ENCODE assay signal across 2 cellular contexts in the genomic region with DNA sequence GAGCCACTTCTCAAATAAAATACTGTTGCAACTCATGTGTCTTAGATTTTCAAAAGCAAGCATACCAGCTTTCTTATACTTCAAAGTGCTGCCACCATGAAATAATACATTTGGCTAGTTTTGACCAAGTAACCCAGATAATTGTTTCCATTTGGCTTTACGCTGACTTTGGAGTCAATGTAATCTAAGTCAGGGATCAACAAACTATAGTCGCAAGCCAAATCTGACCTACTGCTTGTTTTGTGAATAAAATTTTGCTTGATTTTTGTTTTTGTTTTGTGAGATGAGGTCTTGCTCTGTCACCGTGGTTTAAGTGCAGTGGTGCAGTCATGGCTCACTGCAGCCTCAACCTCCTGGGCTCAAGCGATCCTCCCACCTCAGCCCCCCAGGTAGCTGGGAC.
TF ChIP-seq lines count a peak whose summit lies in the region.

No MANE protein-coding gene starts in this region.

TF ChIP-seq in GM23338, 12 proteins besides CTCF, POLR2A, EP300 and RAD21 (continued from another document):
- TF ChIP-seq, protein P1, sequence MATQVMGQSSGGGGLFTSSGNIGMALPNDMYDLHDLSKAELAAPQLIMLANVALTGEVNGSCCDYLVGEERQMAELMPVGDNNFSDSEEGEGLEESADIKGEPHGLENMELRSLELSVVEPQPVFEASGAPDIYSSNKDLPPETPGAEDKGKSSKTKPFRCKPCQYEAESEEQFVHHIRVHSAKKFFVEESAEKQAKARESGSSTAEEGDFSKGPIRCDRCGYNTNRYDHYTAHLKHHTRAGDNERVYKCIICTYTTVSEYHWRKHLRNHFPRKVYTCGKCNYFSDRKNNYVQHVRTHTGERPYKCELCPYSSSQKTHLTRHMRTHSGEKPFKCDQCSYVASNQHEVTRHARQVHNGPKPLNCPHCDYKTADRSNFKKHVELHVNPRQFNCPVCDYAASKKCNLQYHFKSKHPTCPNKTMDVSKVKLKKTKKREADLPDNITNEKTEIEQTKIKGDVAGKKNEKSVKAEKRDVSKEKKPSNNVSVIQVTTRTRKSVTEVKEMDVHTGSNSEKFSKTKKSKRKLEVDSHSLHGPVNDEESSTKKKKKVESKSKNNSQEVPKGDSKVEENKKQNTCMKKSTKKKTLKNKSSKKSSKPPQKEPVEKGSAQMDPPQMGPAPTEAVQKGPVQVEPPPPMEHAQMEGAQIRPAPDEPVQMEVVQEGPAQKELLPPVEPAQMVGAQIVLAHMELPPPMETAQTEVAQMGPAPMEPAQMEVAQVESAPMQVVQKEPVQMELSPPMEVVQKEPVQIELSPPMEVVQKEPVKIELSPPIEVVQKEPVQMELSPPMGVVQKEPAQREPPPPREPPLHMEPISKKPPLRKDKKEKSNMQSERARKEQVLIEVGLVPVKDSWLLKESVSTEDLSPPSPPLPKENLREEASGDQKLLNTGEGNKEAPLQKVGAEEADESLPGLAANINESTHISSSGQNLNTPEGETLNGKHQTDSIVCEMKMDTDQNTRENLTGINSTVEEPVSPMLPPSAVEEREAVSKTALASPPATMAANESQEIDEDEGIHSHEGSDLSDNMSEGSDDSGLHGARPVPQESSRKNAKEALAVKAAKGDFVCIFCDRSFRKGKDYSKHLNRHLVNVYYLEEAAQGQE (IDR thresholded peaks at IDR 0.05; ENCODE audit: unreplicated experiment): no peak
- TF ChIP-seq, protein P2, sequence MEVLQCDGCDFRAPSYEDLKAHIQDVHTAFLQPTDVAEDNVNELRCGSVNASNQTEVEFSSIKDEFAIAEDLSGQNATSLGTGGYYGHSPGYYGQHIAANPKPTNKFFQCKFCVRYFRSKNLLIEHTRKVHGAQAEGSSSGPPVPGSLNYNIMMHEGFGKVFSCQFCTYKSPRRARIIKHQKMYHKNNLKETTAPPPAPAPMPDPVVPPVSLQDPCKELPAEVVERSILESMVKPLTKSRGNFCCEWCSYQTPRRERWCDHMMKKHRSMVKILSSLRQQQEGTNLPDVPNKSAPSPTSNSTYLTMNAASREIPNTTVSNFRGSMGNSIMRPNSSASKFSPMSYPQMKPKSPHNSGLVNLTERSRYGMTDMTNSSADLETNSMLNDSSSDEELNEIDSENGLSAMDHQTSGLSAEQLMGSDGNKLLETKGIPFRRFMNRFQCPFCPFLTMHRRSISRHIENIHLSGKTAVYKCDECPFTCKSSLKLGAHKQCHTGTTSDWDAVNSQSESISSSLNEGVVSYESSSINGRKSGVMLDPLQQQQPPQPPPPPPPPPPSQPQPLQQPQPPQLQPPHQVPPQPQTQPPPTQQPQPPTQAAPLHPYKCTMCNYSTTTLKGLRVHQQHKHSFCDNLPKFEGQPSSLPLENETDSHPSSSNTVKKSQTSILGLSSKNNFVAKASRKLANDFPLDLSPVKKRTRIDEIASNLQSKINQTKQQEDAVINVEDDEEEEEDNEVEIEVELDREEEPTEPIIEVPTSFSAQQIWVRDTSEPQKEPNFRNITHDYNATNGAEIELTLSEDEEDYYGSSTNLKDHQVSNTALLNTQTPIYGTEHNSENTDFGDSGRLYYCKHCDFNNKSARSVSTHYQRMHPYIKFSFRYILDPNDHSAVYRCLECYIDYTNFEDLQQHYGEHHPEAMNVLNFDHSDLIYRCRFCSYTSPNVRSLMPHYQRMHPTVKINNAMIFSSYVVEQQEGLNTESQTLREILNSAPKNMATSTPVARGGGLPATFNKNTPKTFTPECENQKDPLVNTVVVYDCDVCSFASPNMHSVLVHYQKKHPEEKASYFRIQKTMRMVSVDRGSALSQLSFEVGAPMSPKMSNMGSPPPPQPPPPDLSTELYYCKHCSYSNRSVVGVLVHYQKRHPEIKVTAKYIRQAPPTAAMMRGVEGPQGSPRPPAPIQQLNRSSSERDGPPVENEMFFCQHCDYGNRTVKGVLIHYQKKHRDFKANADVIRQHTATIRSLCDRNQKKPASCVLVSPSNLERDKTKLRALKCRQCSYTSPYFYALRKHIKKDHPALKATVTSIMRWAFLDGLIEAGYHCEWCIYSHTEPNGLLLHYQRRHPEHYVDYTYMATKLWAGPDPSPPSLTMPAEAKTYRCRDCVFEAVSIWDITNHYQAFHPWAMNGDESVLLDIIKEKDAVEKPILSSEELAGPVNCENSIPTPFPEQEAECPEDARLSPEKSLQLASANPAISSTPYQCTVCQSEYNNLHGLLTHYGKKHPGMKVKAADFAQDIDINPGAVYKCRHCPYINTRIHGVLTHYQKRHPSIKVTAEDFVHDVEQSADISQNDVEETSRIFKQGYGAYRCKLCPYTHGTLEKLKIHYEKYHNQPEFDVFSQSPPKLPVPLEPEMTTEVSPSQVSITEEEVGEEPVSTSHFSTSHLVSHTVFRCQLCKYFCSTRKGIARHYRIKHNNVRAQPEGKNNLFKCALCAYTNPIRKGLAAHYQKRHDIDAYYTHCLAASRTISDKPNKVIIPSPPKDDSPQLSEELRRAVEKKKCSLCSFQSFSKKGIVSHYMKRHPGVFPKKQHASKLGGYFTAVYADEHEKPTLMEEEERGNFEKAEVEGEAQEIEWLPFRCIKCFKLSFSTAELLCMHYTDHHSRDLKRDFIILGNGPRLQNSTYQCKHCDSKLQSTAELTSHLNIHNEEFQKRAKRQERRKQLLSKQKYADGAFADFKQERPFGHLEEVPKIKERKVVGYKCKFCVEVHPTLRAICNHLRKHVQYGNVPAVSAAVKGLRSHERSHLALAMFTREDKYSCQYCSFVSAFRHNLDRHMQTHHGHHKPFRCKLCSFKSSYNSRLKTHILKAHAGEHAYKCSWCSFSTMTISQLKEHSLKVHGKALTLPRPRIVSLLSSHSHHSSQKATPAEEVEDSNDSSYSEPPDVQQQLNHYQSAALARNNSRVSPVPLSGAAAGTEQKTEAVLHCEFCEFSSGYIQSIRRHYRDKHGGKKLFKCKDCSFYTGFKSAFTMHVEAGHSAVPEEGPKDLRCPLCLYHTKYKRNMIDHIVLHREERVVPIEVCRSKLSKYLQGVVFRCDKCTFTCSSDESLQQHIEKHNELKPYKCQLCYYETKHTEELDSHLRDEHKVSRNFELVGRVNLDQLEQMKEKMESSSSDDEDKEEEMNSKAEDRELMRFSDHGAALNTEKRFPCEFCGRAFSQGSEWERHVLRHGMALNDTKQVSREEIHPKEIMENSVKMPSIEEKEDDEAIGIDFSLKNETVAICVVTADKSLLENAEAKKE (CRISPR knock-in tag; IDR thresholded peaks at IDR 0.05): no peak
- no peak for TF ChIP-seq NANOG (IDR thresholded peaks at IDR 0.05; ENCODE audit: borderline replicate concordance)
- no peak for TF ChIP-seq EZH2phosphoT487 (IDR thresholded peaks at IDR 0.05; ENCODE audit: unreplicated experiment)
- TF ChIP-seq CREB1 (CRISPR knock-in tag; IDR thresholded peaks at IDR 0.05; ENCODE audit: low read depth): no peak
- TF ChIP-seq STAT1 (IDR thresholded peaks at IDR 0.05; ENCODE audit: unreplicated experiment): no peak
- TF ChIP-seq ZNF331 (CRISPR knock-in tag; IDR thresholded peaks at IDR 0.05; ENCODE audit: low read depth): no peak
- no peak for TF ChIP-seq JUNB (IDR thresholded peaks at IDR 0.05; ENCODE audit: unreplicated experiment)
- no peak for TF ChIP-seq EZH2 (IDR thresholded peaks at IDR 0.05; ENCODE audit: low read depth, unreplicated experiment)
- TF ChIP-seq, protein P3, sequence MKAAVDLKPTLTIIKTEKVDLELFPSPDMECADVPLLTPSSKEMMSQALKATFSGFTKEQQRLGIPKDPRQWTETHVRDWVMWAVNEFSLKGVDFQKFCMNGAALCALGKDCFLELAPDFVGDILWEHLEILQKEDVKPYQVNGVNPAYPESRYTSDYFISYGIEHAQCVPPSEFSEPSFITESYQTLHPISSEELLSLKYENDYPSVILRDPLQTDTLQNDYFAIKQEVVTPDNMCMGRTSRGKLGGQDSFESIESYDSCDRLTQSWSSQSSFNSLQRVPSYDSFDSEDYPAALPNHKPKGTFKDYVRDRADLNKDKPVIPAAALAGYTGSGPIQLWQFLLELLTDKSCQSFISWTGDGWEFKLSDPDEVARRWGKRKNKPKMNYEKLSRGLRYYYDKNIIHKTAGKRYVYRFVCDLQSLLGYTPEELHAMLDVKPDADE (IDR thresholded peaks at IDR 0.05): no peak

TF ChIP-seq in SK-N-SH, 30 proteins besides CTCF, POLR2A, EP300 and RAD21 (continued from another document):
- TF ChIP-seq SIN3A (IDR thresholded peaks at IDR 0.05; ENCODE audit: borderline replicate concordance, low read depth, low read length) (no peak), GATA2 (CRISPR knock-in tag; IDR thresholded peaks at IDR 0.05) (peak; percentile 57), NFIC (IDR thresholded peaks at IDR 0.05; ENCODE audit: borderline replicate concordance) (no peak), TAF1 (IDR thresholded peaks at IDR 0.05; ENCODE audit: borderline replicate concordance, low read depth, low read length) (no peak), NRF1 (IDR thresholded peaks at IDR 0.05; ENCODE audit: low read depth, low read length) (no peak)
- TF ChIP-seq, protein P4, sequence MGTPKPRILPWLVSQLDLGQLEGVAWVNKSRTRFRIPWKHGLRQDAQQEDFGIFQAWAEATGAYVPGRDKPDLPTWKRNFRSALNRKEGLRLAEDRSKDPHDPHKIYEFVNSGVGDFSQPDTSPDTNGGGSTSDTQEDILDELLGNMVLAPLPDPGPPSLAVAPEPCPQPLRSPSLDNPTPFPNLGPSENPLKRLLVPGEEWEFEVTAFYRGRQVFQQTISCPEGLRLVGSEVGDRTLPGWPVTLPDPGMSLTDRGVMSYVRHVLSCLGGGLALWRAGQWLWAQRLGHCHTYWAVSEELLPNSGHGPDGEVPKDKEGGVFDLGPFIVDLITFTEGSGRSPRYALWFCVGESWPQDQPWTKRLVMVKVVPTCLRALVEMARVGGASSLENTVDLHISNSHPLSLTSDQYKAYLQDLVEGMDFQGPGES (IDR thresholded peaks at IDR 0.05; ENCODE audit: low read depth, low read length): no peak
TF ChIP-seq in SK-N-SH: peak in this region for 2.
